ENCODE assay signal across 25 cellular contexts in genomic region chr12:95709152-95709551, GRCh38.
"Had no signal": no experiment of that assay in that cellular context is flagged by ENCODE, and none has a peak within 500 bp of the region (broad histone marks: within the 10 kb centered on the region; RNA-seq: fewer than 3 reads in every experiment).

No MANE protein-coding gene starts in this region.

- H3K4me1 ChIP-seq: esophagus squamous epithelium, gastrocnemius medialis, psoas muscle had no signal

- H3K36me3 ChIP-seq: adrenal gland, gastrocnemius medialis, ovary had no signal

- H3K27ac Mint-ChIP-seq: activated B cell treated with CpG ODN at 0.5 μM for 24 hours; activated CD4-positive, alpha-beta T cell treated with anti-CD3 and anti-CD28 coated beads for 36 hours; activated naive CD8-positive, alpha-beta T cell; activated T-helper 2 cell treated with anti-CD3 and anti-CD28 coated beads, Interferon-gamma antibody, Interleukin-2, Interleukin-4, amounts not matched to agents 10 μg/mL and 5 μg/mL and 100 μg/mL, durations not matched to agents 14 hours and 24 hours and 36 hours; natural killer cell had no signal

- DNase-seq: activated B cell treated with CpG ODN at 0.5 μM for 24 hours; activated CD4-positive, alpha-beta T cell treated with anti-CD3 and anti-CD28 coated beads for 36 hours; activated CD4-positive, alpha-beta T cell treated with anti-CD3 and anti-CD28 coated beads, Interleukin-2, amount 50 U/mL, for 4 hours; activated CD8-positive, alpha-beta memory T cell treated with anti-CD3 and anti-CD28 coated beads, Interleukin-2, amount 50 U/mL, for 48 hours; activated naive CD4-positive, alpha-beta T cell; activated T-cell treated with anti-CD3 and anti-CD28 coated beads, Interleukin-2, amount 50 U/mL, for 4 hours; adrenal gland; esophagus squamous epithelium; gastrocnemius medialis; hippocampal formation; left ventricle myocardium superior; mammary epithelial cell; midbrain; natural killer cell; ovary; psoas muscle; stimulated activated CD4-positive, alpha-beta T cell treated with anti-CD3 and anti-CD28 coated beads, Interleukin-4, amount 100 ng/mL, for 24 hours; stimulated activated naive CD8-positive, alpha-beta T cell treated with anti-CD3 and anti-CD28 coated beads, Interleukin-15, Interleukin-2, amounts not matched to agents 100 U/mL and 50 U/mL, for 24 hours; upper lobe of left lung had no signal

- H3K27ac ChIP-seq: adrenal gland, coronary artery, esophagus squamous epithelium, gastrocnemius medialis, ovary, psoas muscle, right atrium auricular region, upper lobe of left lung had no signal

- H3K4me3 ChIP-seq: adrenal gland, coronary artery, esophagus squamous epithelium, gastrocnemius medialis, ovary, psoas muscle, right atrium auricular region, upper lobe of left lung had no signal

- H3K36me3 Mint-ChIP-seq: activated naive CD8-positive, alpha-beta T cell; natural killer cell had no signal

- H3K4me1 Mint-ChIP-seq: activated B cell treated with CpG ODN at 0.5 μM for 24 hours; activated CD4-positive, alpha-beta T cell treated with anti-CD3 and anti-CD28 coated beads for 36 hours; central memory CD8-positive, alpha-beta T cell; natural killer cell had no signal

- H3K9me3 ChIP-seq: adrenal gland, esophagus squamous epithelium, gastrocnemius medialis, ovary, psoas muscle, right atrium auricular region, upper lobe of left lung had no signal

- H3K4me3 Mint-ChIP-seq: activated B cell treated with CpG ODN at 0.5 μM for 24 hours; activated CD4-positive, alpha-beta T cell treated with anti-CD3 and anti-CD28 coated beads for 36 hours; activated naive CD8-positive, alpha-beta T cell; activated T-cell treated with anti-CD3 and anti-CD28 coated beads, Interleukin-2, amount 50 U/mL, for 4 hours; central memory CD8-positive, alpha-beta T cell; natural killer cell had no signal

- ATAC-seq: activated CD4-positive, alpha-beta T cell treated with anti-CD3 and anti-CD28 coated beads for 36 hours; activated T-cell treated with anti-CD3 and anti-CD28 coated beads, Interleukin-2, amount 50 U/mL, for 4 hours; gastrocnemius medialis; left ventricle myocardium superior; natural killer cell; psoas muscle; stimulated activated naive CD8-positive, alpha-beta T cell treated with anti-CD3 and anti-CD28 coated beads, Interleukin-15, Interleukin-2, amounts not matched to agents 100 U/mL and 50 U/mL, for 24 hours had no signal

- FAIRE-seq: astrocyte had no signal

- H3K9me3 Mint-ChIP-seq: activated B cell treated with CpG ODN at 0.5 μM for 24 hours; activated T-cell treated with anti-CD3 and anti-CD28 coated beads, Interleukin-2, amount 50 U/mL, for 4 hours; activated T-helper 2 cell treated with anti-CD3 and anti-CD28 coated beads, Interferon-gamma antibody, Interleukin-2, Interleukin-4, amounts not matched to agents 10 μg/mL and 5 μg/mL and 100 μg/mL, durations not matched to agents 14 hours and 24 hours and 36 hours; central memory CD8-positive, alpha-beta T cell; natural killer cell had no signal

- H3K27me3 ChIP-seq: adrenal gland, esophagus squamous epithelium, gastrocnemius medialis, ovary, right atrium auricular region, upper lobe of left lung had no signal
